In genomic region chr20:47977789-47978252, GRCh38 we compare ENCODE assay signal across 8 cellular contexts.
DNase-seq lines count a peak whose midpoint lies in the region; ATAC-seq, FAIRE-seq and TF ChIP-seq lines count a peak whose summit lies in the region.
"Not testable (repeated sequence)": the region's sequence is repeated elsewhere in the genome, so short reads cannot be mapped to it uniquely, and the experiment has no call there.

No MANE protein-coding gene starts in this region.

- intact Hi-C loops in posterior vena cava (cut with DNase I): not testable (repeated sequence)

- not testable (repeated sequence) for H3K36me3 Mint-ChIP-seq in WTC11

- not testable (repeated sequence) for H3K9me3 Mint-ChIP-seq in WTC11

- CTCF ChIA-PET in WTC11 (lab: Charles Lee): not testable (repeated sequence)

- not testable (repeated sequence) for H4K20me1 ChIP-seq in DND-41 (ENCODE audit: insufficient read depth, low read length)

- TF ChIP-seq CTCF in DND-41 (IDR thresholded peaks at IDR 0.05; ENCODE audit: borderline replicate concordance, extremely low read depth, low read length, poor library complexity, severe bottlenecking); WTC11 (IDR thresholded peaks at IDR 0.05); coronary artery (IDR thresholded peaks at IDR 0.05): not testable (repeated sequence)

- peak; percentile 63 for FAIRE-seq in urothelium cell line (lab: Jason Lieb, UNC)

- H3K4me1 ChIP-seq in DND-41 (ENCODE audit: insufficient read depth, low read length): peaks cover 84% of the 10 kb centered on the region

- not testable (repeated sequence) for H3K36me3 ChIP-seq in DND-41 (ENCODE audit: insufficient read depth, low read length)

- not testable (repeated sequence) for H3K27me3 Mint-ChIP-seq in WTC11 (ENCODE audit: low read depth)

- not testable (repeated sequence) for H3K79me2 ChIP-seq in DND-41 (ENCODE audit: insufficient read depth, low read length)

- not testable (repeated sequence) for H3K4me3 Mint-ChIP-seq in WTC11

- H3K9ac ChIP-seq in DND-41 (ENCODE audit: low read depth, low read length): peak overlapping the region; percentile 75

- peak overlapping the region in 1 of 2 experiments; percentile 48; a peak in 2 of 4 replicates for H3K4me3 ChIP-seq in DND-41 (ENCODE audit: low read depth in 1 of 2, low read length in 2 of 2)
- H3K4me3 ChIP-seq in coronary artery: not testable (repeated sequence)

- not testable (repeated sequence) for H3K9me3 ChIP-seq in DND-41 (ENCODE audit: insufficient read depth, low read length, severe bottlenecking)

- not testable (repeated sequence) for H3K27me3 ChIP-seq in DND-41 (ENCODE audit: insufficient read depth, low read length, poor library complexity)

- H3K27ac ChIP-seq in DND-41 (ENCODE audit: low read length): peak overlapping the region; percentile 100
- H3K27ac ChIP-seq in coronary artery: not testable (repeated sequence)

- peak; percentile 61 for DNase-seq in DND-41
- peak; percentile 60 for DNase-seq in NCI-H1092 treated with DMSO at 0.1 percent for 48 hours (lab: John Stamatoyannopoulos, UW)
- DNase-seq in RPMI7951 (ENCODE audit: low read depth): peak; percentile 42
- not testable (repeated sequence) for DNase-seq in WTC11 (ENCODE audit: low spot score); urothelium cell line (ENCODE audit: low spot score)
- DNase-seq in coronary artery (ENCODE audit: low spot score): peak; percentile 19
- DNase-seq in islet precursor cell: peak; percentile 50
- DNase-seq in posterior vena cava (ENCODE audit: low spot score): peak; percentile 43

- H3K4me2 ChIP-seq in DND-41 (ENCODE audit: insufficient read depth, low read length): peak overlapping the region; percentile 59

- peaks cover 29% of the 10 kb centered on the region for H3K4me1 Mint-ChIP-seq in WTC11

- peak; percentile 34 for ATAC-seq in DND-41 (ENCODE audit: insufficient read depth, low read depth)
- not testable (repeated sequence) for ATAC-seq in WTC11

- H3K27ac Mint-ChIP-seq in WTC11: peak overlapping the region; percentile 14; the same call in 1 of the 2 replicates

- POLR2A ChIA-PET in WTC11 (lab: Charles Lee): not testable (repeated sequence)

- peak overlapping the region; percentile 52; the same call in 1 of the 2 replicates for H2AFZ ChIP-seq in DND-41 (ENCODE audit: low read depth, low read length)
